ENCODE assay signal across 8 cellular contexts in genomic region chr12:121223283-121223946, GRCh38. TPM values are rescaled to one million over a fixed set of nuclear protein-coding genes. Genes with fewer than 3 reads are reported as not detected.
DNase-seq lines count a peak whose midpoint lies in the region; TF ChIP-seq lines count a peak whose summit lies in the region.

No MANE protein-coding gene starts in this region.

- H3K27ac ChIP-seq in mucosa of rectum (ENCODE audit: low read depth in 2 of 2, low read length in 2 of 2), result peak overlapping the region; percentile 91 to 94

- H3K4me1 Mint-ChIP-seq in Caco-2 (ENCODE audit: low read depth, unreplicated experiment), result peaks cover 9% of the 10 kb centered on the region

- H3K9me3 ChIP-seq in Caco-2 (no peaks in the 10 kb centered on the region), mucosa of rectum (ENCODE audit: control insufficient read depth in 2 of 2, low read length in 2 of 2) (no peaks in the 10 kb centered on the region)

- intact Hi-C loops in Caco-2 (cut with micrococcal nuclease; ENCODE audit: unreplicated experiment), result no loop called here

- no peaks in the 10 kb centered on the region for H3K9me3 Mint-ChIP-seq in Caco-2 (ENCODE audit: unreplicated experiment)

- H3K27ac Mint-ChIP-seq in Caco-2 (ENCODE audit: unreplicated experiment), result peak overlapping the region; percentile 25

- H3K4me3 ChIP-seq in Caco-2 (ENCODE audit: low read depth, low read length) (no peak overlapping the region), mucosa of rectum (ENCODE audit: low read length in 2 of 2) (no peak overlapping the region)

- no TSS peak for BruUV-seq in Caco-2 (replicated peaks; lab: Mats Ljungman, UMichigan)

- H3K4me1 ChIP-seq in Caco-2, result peaks cover 21% of the 10 kb centered on the region
- peaks cover 28 to 43% of the 10 kb centered on the region in 2 donors for H3K4me1 ChIP-seq in mucosa of rectum (ENCODE audit: control insufficient read depth in 2 of 2, insufficient read depth in 2 of 2, low read length in 2 of 2)

- CTCF ChIA-PET in Caco-2 (lab: Charles Lee) (interaction anchor here (1.0 kb wide), 1 partner anchor 107 kb away, joined by 3 read pairs; no protein-coding TSS in a partner anchor), HEK293T (lab: Yijun Ruan, JAX) (no interaction called here)

- POLR2A ChIA-PET in Caco-2 (lab: Charles Lee), result no interaction called here
- POLR2A ChIA-PET in HEK293T (lab: Yijun Ruan, JAX), result no interaction called here

- H3K9ac ChIP-seq in mucosa of rectum (ENCODE audit: low read depth in 1 of 2, low read length in 2 of 2), result peak overlapping the region; percentile 5 to 66

- peak in 1 of 2 experiments; percentile 26 for TF ChIP-seq CTCF in Caco-2 (IDR thresholded peaks at IDR 0.05; ENCODE audit: insufficient read depth in 1 of 2, low read depth in 1 of 2, low read length in 1 of 2, severe bottlenecking in 1 of 2, unreplicated experiment in 1 of 2)

- DNase-seq in Caco-2 (peak in 1 of 2 experiments; percentile 35), KG1 (lab: John Stamatoyannopoulos, UW) (peak; percentile 4), NCI-H1048 (lab: John Stamatoyannopoulos, UW) (no peak), DMS79 treated with DMSO at 0.1 percent for 48 hours (lab: John Stamatoyannopoulos, UW) (no peak), HEK293T (ENCODE audit: extremely low spot score) (no peak), NCI-H2196 treated with DMSO at 0.1 percent for 48 hours (lab: John Stamatoyannopoulos, UW; ENCODE audit: unreplicated experiment) (no peak)
- peak; percentile 82 for DNase-seq in activated effector memory CD4-positive, alpha-beta T cell treated with anti-CD3 and anti-CD28 coated beads, Interleukin-2, amount 50 U/mL, for 16 hours

- no peaks in the 10 kb centered on the region for H3K27me3 Mint-ChIP-seq in Caco-2 (ENCODE audit: insufficient read depth, unreplicated experiment)

- peaks cover 39% of the 10 kb centered on the region for H3K36me3 Mint-ChIP-seq in Caco-2 (ENCODE audit: insufficient read depth, unreplicated experiment)

- H3K4me3 Mint-ChIP-seq in Caco-2 (ENCODE audit: unreplicated experiment), result no peak overlapping the region

- H3K27me3 ChIP-seq in Caco-2 (replicated peaks; ENCODE audit: control insufficient read depth, insufficient read depth, low read length), result no peaks in the 10 kb centered on the region
- H3K27me3 ChIP-seq in mucosa of rectum (ENCODE audit: control insufficient read depth in 2 of 2, insufficient read depth in 2 of 2, low read length in 2 of 2), result no peaks in the 10 kb centered on the region

- H3K36me3 ChIP-seq in Caco-2 (ENCODE audit: control insufficient read depth, insufficient read depth, low read length) (peaks cover 2% of the 10 kb centered on the region), mucosa of rectum (ENCODE audit: control insufficient read depth in 2 of 2, insufficient read depth in 2 of 2, low read length in 2 of 2) (peaks cover 17 to 37% of the 10 kb centered on the region in 2 donors)

TF ChIP-seq in HEK293T, 16 proteins besides CTCF, POLR2A, EP300 and RAD21:
- no peak for TF ChIP-seq HDGF (IDR thresholded peaks at IDR 0.05; ENCODE audit: borderline replicate concordance)
- no peak for TF ChIP-seq SUZ12 (IDR thresholded peaks at IDR 0.05)
TF ChIP-seq in HEK293T: peak in this region for 0.

RNA-seq across cellular contexts. Expression of gene P2RX4, which starts 13.5 kb away (rescaled TPM):
- total RNA-seq in Caco-2 (2022), result 40.4 and 44.7 TPM in 2 replicates

Comparison
In these comparisons a context has a peak if more than half of its experiments do, and no peak if none do; other contexts are left out.
1. DNase-seq: peak in KG1 (single experiment) and activated effector memory CD4-positive, alpha-beta T cell treated with anti-CD3 and anti-CD28 coated beads, Interleukin-2, amount 50 U/mL, for 16 hours (single experiment); none in NCI-H1048 (single experiment), DMS79 treated with DMSO at 0.1 percent for 48 hours (single experiment), HEK293T (single experiment) and NCI-H2196 treated with DMSO at 0.1 percent for 48 hours (single experiment).